1 cellular context compared by ENCODE assay signal in the genomic region with DNA sequence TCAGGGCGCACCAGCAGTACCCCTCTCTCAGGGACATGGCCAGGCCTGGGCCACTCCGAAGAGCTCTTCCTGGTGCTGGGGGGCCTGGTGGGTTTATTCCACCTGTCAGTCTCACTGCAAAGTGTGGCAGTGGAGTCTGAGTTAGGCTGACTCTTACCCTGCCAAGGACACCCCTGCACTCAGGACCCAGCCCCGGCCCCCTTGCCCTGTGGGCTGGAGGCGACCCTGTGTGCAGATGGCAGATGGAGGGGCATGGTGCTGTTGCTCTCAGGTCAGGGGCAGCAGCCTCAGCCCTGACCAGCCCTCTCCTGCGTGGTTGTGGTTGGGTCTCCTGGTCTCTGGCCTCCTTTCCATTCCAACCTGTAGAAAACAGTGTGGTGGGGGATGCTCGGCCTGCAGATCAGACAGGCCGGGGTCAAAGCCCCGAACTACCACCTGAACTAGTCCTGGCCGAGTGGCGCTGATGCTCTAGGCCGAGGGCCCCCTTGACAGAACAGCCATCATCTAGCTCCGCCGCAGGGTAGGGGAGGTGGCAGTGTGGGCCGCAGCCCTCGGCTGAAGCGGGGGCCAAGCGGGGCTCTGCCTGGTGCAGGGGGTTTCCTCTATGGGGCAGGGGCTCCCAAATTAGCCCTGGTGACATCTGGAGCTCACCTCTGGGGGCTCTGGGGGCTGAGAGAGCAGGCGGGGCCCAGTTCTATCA. TPM values are rescaled to one million over a fixed set of nuclear protein-coding genes. Genes with fewer than 3 reads are reported as not detected.
"Had no signal": no experiment of that assay in that cellular context is flagged by ENCODE, and none has a peak within 500 bp of the region (broad histone marks: within the 10 kb centered on the region; RNA-seq: fewer than 3 reads in every experiment).

No MANE protein-coding gene starts in this region.

RNA-seq across cellular contexts. Expression of a gene that starts 10.0 kb away (rescaled TPM):
- total RNA-seq: activated B cell treated with CpG ODN at 0.5 μM for 24 hours had no signal
